ENCODE assay signal across 8 cellular contexts in the genomic region with DNA sequence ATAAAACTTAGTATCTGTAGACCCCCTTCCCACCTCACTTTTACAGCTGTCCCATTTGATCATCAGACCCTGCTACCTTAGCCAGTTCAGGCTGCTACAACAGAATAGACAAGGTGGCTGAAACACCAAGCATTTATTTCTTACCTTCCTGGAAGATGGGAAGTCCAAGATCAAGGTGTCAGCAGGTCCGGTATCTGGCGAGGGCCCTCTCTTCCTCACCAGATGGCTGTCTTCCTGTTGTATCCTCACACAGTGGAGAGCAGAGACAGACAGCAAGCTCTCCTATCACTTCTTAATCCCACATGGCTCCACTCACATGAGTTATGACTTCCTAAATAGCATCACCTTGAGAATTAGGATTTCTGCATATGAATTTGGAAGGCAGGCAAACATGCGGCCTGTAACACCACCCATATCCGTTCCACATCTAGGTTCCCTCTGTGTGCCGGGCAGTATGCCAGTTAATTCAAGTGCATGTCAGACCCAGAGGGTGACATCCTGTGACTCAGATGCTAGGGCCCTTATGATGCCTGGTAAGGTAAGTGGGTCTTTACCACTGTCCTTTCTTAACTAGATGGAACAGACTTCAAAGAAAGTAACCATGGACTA. TPM values are rescaled to one million over a fixed set of nuclear protein-coding genes. Genes with fewer than 3 reads are reported as not detected.
A peak's percentile ranks its signal among the peaks of the same experiment; 100 is the strongest.
DNase-seq lines count a peak whose midpoint lies in the region; ATAC-seq and TF ChIP-seq lines count a peak whose summit lies in the region.

No MANE protein-coding gene starts in this region.

- H3K36me3 Mint-ChIP-seq in CD4-positive, alpha-beta T cell (ENCODE audit: low read depth) = no peaks in the 10 kb centered on the region

- intact Hi-C loops in CD4-positive, alpha-beta T cell (cut with DNase I, micrococcal nuclease) = no loop called here

- DNase-seq in CD4-positive, alpha-beta T cell = peak in 9 of 10 experiments; percentile 10 to 56 (median 36)
- DNase-seq in LoVo (ENCODE audit: low spot score) (peak; percentile 60), SKM-1 (lab: John Stamatoyannopoulos, UW; ENCODE audit: unreplicated experiment) (no peak)
- peak; percentile 58 for DNase-seq in activated CD8-positive, alpha-beta memory T cell treated with anti-CD3 and anti-CD28 coated beads for 24 hours
- DNase-seq in stimulated activated CD8-positive, alpha-beta memory T cell treated with anti-CD3 and anti-CD28 coated beads, Interleukin-4, amount 100 ng/mL, for 48 hours = peak; percentile 41

- TF ChIP-seq CTCF in CD4-positive, alpha-beta T cell (IDR thresholded peaks at IDR 0.05) = no peak
- TF ChIP-seq CTCF in gastroesophageal sphincter (IDR thresholded peaks at IDR 0.05) = no peak

- H3K27me3 ChIP-seq in CD4-positive, alpha-beta T cell (ENCODE audit: control insufficient read depth, insufficient read depth, low read length) = no peaks in the 10 kb centered on the region
- H3K27me3 ChIP-seq in gastroesophageal sphincter = no peaks in the 10 kb centered on the region

- no peaks in the 10 kb centered on the region for H3K36me3 ChIP-seq in gastroesophageal sphincter

- TF ChIP-seq EP300 in gastroesophageal sphincter (IDR thresholded peaks at IDR 0.05) = no peak

- H3K9me3 ChIP-seq in CD4-positive, alpha-beta T cell (ENCODE audit: control insufficient read depth, low read length) = no peaks in the 10 kb centered on the region
- H3K9me3 ChIP-seq in gastroesophageal sphincter = no peaks in the 10 kb centered on the region

- H3K9me3 Mint-ChIP-seq in CD4-positive, alpha-beta T cell = no peaks in the 10 kb centered on the region

- no peak overlapping the region for H3K4me3 ChIP-seq in gastroesophageal sphincter

- H3K4me1 Mint-ChIP-seq in CD4-positive, alpha-beta T cell (ENCODE audit: low read depth) = peaks cover 10% of the 10 kb centered on the region

- no peak overlapping the region for H3K27ac ChIP-seq in CD4-positive, alpha-beta T cell (ENCODE audit: low read depth, low read length)
- H3K27ac ChIP-seq in gastroesophageal sphincter = peak overlapping the region in 3 of 4 donors; percentile 73 to 83 (median 76)

- H3K4me3 Mint-ChIP-seq in CD4-positive, alpha-beta T cell = no peak overlapping the region

- no peak for TF ChIP-seq POLR2A in gastroesophageal sphincter (IDR thresholded peaks at IDR 0.05)

- CTCF ChIA-PET in CD4-positive, alpha-beta T cell (lab: Charles Lee) = interaction anchor here (1.3 kb wide), 1 partner anchor 15 kb away, joined by 3 read pairs; no protein-coding TSS in a partner anchor

- no peak overlapping the region for H3K27ac Mint-ChIP-seq in CD4-positive, alpha-beta T cell

- POLR2A ChIA-PET in CD4-positive, alpha-beta T cell (lab: Charles Lee) = no interaction called here

- no peaks in the 10 kb centered on the region for H3K27me3 Mint-ChIP-seq in CD4-positive, alpha-beta T cell

- ATAC-seq in CD4-positive, alpha-beta T cell (ENCODE audit: poor library complexity) = peak; percentile 96
- ATAC-seq in gastroesophageal sphincter (no peak), GM18870 (IDR thresholded peaks at IDR 0.05; ENCODE audit: unreplicated experiment) (no peak), HG03354 (IDR thresholded peaks at IDR 0.05; ENCODE audit: poor library complexity, severe bottlenecking, unreplicated experiment) (no peak)

- whole genome bisulfite sequencing in gastroesophageal sphincter (ENCODE audit: low coverage in 1 of 2), 2 donors = 35 to 80% methylated on average over 4 of the region's 5 CpGs

- peaks cover 15 to 39% (median 28%) of the 10 kb centered on the region in 3 donors for H3K4me1 ChIP-seq in gastroesophageal sphincter

RNA-seq across cellular contexts. Expression of a gene that starts 2.1 kb away (rescaled TPM):
- total RNA-seq in CD4-positive, alpha-beta T cell = not detected
- under 1 TPM in 1 of 4 donors, not detected in 3; 0.69 TPM for total RNA-seq in gastroesophageal sphincter

RNA-seq across cellular contexts. Expression of a gene that starts 27.1 kb away (rescaled TPM):
- not detected for total RNA-seq in CD4-positive, alpha-beta T cell
- total RNA-seq in gastroesophageal sphincter = 1 to 10 TPM in 1 of 4 donors, not detected in 3; 1.4 TPM

RNA-seq across cellular contexts. Expression of a gene that starts 31.6 kb away (rescaled TPM):
- total RNA-seq in CD4-positive, alpha-beta T cell = under 1 TPM; 0.75 to 0.99 TPM
- 10 to 100 TPM; 17.9 to 33.3 (median 29.6) TPM for total RNA-seq in gastroesophageal sphincter

RNA-seq across cellular contexts. Expression of a gene that starts 46.0 kb away (rescaled TPM):
- total RNA-seq in CD4-positive, alpha-beta T cell = 1 to 10 TPM; 1.8 to 1.9 TPM
- under 1 TPM in 2 of 4 donors, not detected in 2; 0.39 to 0.74 TPM for total RNA-seq in gastroesophageal sphincter

Comparison
In these comparisons a context has a peak if more than half of its experiments do, and no peak if none do; other contexts are left out.
1. RNA of a gene that starts 31.6 kb away (total RNA-seq): 17.9 to 33.3 TPM in gastroesophageal sphincter; 0.75 to 0.99 TPM in CD4-positive, alpha-beta T cell; every median in the first group is over 4 times any median in the second.